12 cellular contexts compared by ENCODE assay signal in the genomic region with DNA sequence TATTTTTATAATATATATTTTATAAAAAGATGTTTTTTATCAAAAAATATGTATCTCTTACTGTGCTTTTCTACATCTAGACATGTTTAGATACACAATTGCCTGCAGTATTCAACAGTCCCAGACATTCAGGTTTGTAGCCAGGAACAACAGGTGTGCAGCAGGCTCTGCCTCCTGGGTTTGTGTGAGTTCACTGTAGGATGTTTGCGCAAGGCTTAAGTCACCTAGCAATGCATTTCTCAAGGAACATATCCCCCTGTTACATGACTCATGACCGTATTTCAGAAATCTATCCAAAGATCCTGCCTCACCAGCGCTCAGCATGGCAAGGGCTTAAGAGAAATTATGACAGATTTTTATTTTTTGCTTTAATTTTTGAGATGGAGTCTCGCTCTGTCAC. TPM values are rescaled to one million over a fixed set of nuclear protein-coding genes. Genes with fewer than 3 reads are reported as not detected.
A peak's percentile ranks its signal among the peaks of the same experiment; 100 is the strongest.
DNase-seq lines count a peak whose midpoint lies in the region; ATAC-seq and TF ChIP-seq lines count a peak whose summit lies in the region.
"Had no signal": no experiment of that assay in that cellular context is flagged by ENCODE, and none has a peak within 500 bp of the region (broad histone marks: within the 10 kb centered on the region; RNA-seq: fewer than 3 reads in every experiment).

No MANE protein-coding gene starts in this region.

- H3K4me1 ChIP-seq in esophagus squamous epithelium, result peaks cover 4 to 43% (median 14%) of the 10 kb centered on the region in 3 donors

- no peaks in the 10 kb centered on the region for H3K27me3 ChIP-seq in esophagus squamous epithelium

- H3K27ac ChIP-seq in esophagus squamous epithelium, result peak overlapping the region in 3 of 4 donors; percentile 43 to 62 (median 54)

- TF ChIP-seq CTCF in esophagus squamous epithelium (IDR thresholded peaks at IDR 0.05) (no peak), GM13977 (IDR thresholded peaks at IDR 0.05; ENCODE audit: extremely low read depth, insufficient read depth, missing control alignments) (no peak)

- intact Hi-C loops in esophagus squamous epithelium (cut with DNase I), result no loop called here

- no peak overlapping the region for H3K4me3 ChIP-seq in esophagus squamous epithelium

- no peaks in the 10 kb centered on the region for H3K9me3 ChIP-seq in esophagus squamous epithelium
- H3K9me3 ChIP-seq: SK-N-SH had no signal

- peak; percentile 22 for DNase-seq in SIG-M5 treated with dmso at 0.1 percent for 504 hours (lab: John Stamatoyannopoulos, UW; ENCODE audit: unreplicated experiment)
- no peak for DNase-seq in SIG-M5 (lab: John Stamatoyannopoulos, UW)
- DNase-seq in NCI-H69 (lab: John Stamatoyannopoulos, UW), result peak; percentile 62
- no peak for DNase-seq in esophagus squamous epithelium (lab: John Stamatoyannopoulos, UW)
- DNase-seq in renal cortical epithelial cell (ENCODE audit: low read depth), result peak; percentile 34
- DNase-seq in GM13977 (ENCODE audit: low spot score), result no peak
- DNase-seq in NAMALWA (ENCODE audit: low spot score), result no peak
- DNase-seq: effector memory CD8-positive, alpha-beta T cell; islet precursor cell; NCI-H1694; SK-N-SH had no signal

- TF ChIP-seq POLR2A in esophagus squamous epithelium (IDR thresholded peaks at IDR 0.05), result no peak

- in situ Hi-C loops in GM13977 (cut with MboI; ENCODE audit: low pct_unique_long_range_greater_than_20kb, low sequenced_read_pairs, unreplicated experiment), result no loop called here

- peaks cover 10 to 90% (median 29%) of the 10 kb centered on the region in 3 donors for H3K36me3 ChIP-seq in esophagus squamous epithelium

- no peak for ATAC-seq in GM18858 (IDR thresholded peaks at IDR 0.05; ENCODE audit: unreplicated experiment)
- ATAC-seq: effector memory CD8-positive, alpha-beta T cell had no signal

- 53 to 56% methylated on average over 2 to 4 of the region's 4 CpGs for WGBS in esophagus squamous epithelium, 2 donors

RNA-seq across cellular contexts. Expression of gene PITRM1, which starts 41.5 kb away (rescaled TPM):
- total RNA-seq in esophagus squamous epithelium, result 10 to 100 TPM; 59.2 to 72.5 (median 65.9) TPM
- 46.5 and 76.5 TPM in 2 replicates for total RNA-seq in renal cortical epithelial cell

Comparison
In these comparisons a context has a peak if more than half of its experiments do, and no peak if none do; other contexts are left out.
1. DNase-seq: peak in SIG-M5 treated with dmso at 0.1 percent for 504 hours (single experiment), NCI-H69 (single experiment) and renal cortical epithelial cell (single experiment); none in SIG-M5 (single experiment), esophagus squamous epithelium (single experiment), GM13977 (single experiment) and NAMALWA (single experiment).